In genomic region chr1:58903450-58904298, GRCh38 we compare ENCODE assay signal across 1 cellular context.
TF ChIP-seq lines count a peak whose summit lies in the region.

No MANE protein-coding gene starts in this region.

TF ChIP-seq in K562, 482 proteins besides CTCF, POLR2A, EP300 and RAD21 (continued from another document and continues in another):
- TF ChIP-seq PKNOX1 (IDR thresholded peaks at IDR 0.05), result no peak
- TF ChIP-seq, protein P1, sequence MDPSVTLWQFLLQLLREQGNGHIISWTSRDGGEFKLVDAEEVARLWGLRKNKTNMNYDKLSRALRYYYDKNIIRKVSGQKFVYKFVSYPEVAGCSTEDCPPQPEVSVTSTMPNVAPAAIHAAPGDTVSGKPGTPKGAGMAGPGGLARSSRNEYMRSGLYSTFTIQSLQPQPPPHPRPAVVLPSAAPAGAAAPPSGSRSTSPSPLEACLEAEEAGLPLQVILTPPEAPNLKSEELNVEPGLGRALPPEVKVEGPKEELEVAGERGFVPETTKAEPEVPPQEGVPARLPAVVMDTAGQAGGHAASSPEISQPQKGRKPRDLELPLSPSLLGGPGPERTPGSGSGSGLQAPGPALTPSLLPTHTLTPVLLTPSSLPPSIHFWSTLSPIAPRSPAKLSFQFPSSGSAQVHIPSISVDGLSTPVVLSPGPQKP (CRISPR knock-in tag; IDR thresholded peaks at IDR 0.05), result no peak
- peak; percentile 56; the same call in 1 of the 2 replicates for TF ChIP-seq PHF8 (IDR thresholded peaks at IDR 0.05; ENCODE audit: borderline replicate concordance, low read length)
- peak; percentile 35 for TF ChIP-seq FIP1L1 (IDR thresholded peaks at IDR 0.05; ENCODE audit: low read depth, low read length, poor library complexity, severe bottlenecking)
- TF ChIP-seq ATF1 (CRISPR knock-in tag; IDR thresholded peaks at IDR 0.05), result no peak
- TF ChIP-seq ATF1 (tag; IDR thresholded peaks at IDR 0.05), result peak; percentile 43
- TF ChIP-seq CXXC5 (CRISPR knock-in tag; IDR thresholded peaks at IDR 0.05), result peak; percentile 74
- no peak for TF ChIP-seq BRF1 (IDR thresholded peaks at IDR 0.05; ENCODE audit: borderline replicate concordance, extremely low read depth, insufficient read length)
- peak; percentile 69 for TF ChIP-seq SMAD4 (CRISPR knock-in tag; conservative IDR thresholded peaks at IDR 0.05)
- TF ChIP-seq RBFOX2 (IDR thresholded peaks at IDR 0.05; ENCODE audit: low read depth, low read length), result peak; percentile 82
- TF ChIP-seq EP400 (IDR thresholded peaks at IDR 0.05), result peak; percentile 36; the same call in 1 of the 2 replicates
- TF ChIP-seq E4F1 (CRISPR knock-in tag; IDR thresholded peaks at IDR 0.05; ENCODE audit: borderline replicate concordance), result no peak
- TF ChIP-seq TBP (optimal IDR thresholded peaks at IDR 0.05; ENCODE audit: low read depth, low read length), result peak; percentile 43
- TF ChIP-seq, protein P2, sequence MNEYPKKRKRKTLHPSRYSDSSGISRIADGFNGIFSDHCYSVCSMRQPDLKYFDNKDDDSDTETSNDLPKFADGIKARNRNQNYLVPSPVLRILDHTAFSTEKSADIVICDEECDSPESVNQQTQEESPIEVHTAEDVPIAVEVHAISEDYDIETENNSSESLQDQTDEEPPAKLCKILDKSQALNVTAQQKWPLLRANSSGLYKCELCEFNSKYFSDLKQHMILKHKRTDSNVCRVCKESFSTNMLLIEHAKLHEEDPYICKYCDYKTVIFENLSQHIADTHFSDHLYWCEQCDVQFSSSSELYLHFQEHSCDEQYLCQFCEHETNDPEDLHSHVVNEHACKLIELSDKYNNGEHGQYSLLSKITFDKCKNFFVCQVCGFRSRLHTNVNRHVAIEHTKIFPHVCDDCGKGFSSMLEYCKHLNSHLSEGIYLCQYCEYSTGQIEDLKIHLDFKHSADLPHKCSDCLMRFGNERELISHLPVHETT (CRISPR knock-in tag; conservative IDR thresholded peaks at IDR 0.05 in 1 of 2, IDR thresholded peaks at IDR 0.05 in 1 of 2), result peak in 1 of 2 experiments; percentile 41; a peak in 1 of 4 replicates
- 0 out of 2 replicates have a peak, but pooled peaks have one; percentile 67 for TF ChIP-seq ZNF592 (IDR thresholded peaks at IDR 0.05)
- TF ChIP-seq ATF7 (IDR thresholded peaks at IDR 0.05), result 0 out of 2 replicates have a peak, but pooled peaks have one; percentile 9
- peak; percentile 77; the same call in 1 of the 2 replicates for TF ChIP-seq E2F3 (CRISPR knock-in tag; IDR thresholded peaks at IDR 0.05)
- TF ChIP-seq CCNT2 (IDR thresholded peaks at IDR 0.05; ENCODE audit: borderline replicate concordance, extremely low read depth, insufficient read length, low read depth, low read length), result peak; percentile 48
- no peak for TF ChIP-seq SP1 (CRISPR knock-in tag; IDR thresholded peaks at IDR 0.05)
- TF ChIP-seq, protein P3, sequence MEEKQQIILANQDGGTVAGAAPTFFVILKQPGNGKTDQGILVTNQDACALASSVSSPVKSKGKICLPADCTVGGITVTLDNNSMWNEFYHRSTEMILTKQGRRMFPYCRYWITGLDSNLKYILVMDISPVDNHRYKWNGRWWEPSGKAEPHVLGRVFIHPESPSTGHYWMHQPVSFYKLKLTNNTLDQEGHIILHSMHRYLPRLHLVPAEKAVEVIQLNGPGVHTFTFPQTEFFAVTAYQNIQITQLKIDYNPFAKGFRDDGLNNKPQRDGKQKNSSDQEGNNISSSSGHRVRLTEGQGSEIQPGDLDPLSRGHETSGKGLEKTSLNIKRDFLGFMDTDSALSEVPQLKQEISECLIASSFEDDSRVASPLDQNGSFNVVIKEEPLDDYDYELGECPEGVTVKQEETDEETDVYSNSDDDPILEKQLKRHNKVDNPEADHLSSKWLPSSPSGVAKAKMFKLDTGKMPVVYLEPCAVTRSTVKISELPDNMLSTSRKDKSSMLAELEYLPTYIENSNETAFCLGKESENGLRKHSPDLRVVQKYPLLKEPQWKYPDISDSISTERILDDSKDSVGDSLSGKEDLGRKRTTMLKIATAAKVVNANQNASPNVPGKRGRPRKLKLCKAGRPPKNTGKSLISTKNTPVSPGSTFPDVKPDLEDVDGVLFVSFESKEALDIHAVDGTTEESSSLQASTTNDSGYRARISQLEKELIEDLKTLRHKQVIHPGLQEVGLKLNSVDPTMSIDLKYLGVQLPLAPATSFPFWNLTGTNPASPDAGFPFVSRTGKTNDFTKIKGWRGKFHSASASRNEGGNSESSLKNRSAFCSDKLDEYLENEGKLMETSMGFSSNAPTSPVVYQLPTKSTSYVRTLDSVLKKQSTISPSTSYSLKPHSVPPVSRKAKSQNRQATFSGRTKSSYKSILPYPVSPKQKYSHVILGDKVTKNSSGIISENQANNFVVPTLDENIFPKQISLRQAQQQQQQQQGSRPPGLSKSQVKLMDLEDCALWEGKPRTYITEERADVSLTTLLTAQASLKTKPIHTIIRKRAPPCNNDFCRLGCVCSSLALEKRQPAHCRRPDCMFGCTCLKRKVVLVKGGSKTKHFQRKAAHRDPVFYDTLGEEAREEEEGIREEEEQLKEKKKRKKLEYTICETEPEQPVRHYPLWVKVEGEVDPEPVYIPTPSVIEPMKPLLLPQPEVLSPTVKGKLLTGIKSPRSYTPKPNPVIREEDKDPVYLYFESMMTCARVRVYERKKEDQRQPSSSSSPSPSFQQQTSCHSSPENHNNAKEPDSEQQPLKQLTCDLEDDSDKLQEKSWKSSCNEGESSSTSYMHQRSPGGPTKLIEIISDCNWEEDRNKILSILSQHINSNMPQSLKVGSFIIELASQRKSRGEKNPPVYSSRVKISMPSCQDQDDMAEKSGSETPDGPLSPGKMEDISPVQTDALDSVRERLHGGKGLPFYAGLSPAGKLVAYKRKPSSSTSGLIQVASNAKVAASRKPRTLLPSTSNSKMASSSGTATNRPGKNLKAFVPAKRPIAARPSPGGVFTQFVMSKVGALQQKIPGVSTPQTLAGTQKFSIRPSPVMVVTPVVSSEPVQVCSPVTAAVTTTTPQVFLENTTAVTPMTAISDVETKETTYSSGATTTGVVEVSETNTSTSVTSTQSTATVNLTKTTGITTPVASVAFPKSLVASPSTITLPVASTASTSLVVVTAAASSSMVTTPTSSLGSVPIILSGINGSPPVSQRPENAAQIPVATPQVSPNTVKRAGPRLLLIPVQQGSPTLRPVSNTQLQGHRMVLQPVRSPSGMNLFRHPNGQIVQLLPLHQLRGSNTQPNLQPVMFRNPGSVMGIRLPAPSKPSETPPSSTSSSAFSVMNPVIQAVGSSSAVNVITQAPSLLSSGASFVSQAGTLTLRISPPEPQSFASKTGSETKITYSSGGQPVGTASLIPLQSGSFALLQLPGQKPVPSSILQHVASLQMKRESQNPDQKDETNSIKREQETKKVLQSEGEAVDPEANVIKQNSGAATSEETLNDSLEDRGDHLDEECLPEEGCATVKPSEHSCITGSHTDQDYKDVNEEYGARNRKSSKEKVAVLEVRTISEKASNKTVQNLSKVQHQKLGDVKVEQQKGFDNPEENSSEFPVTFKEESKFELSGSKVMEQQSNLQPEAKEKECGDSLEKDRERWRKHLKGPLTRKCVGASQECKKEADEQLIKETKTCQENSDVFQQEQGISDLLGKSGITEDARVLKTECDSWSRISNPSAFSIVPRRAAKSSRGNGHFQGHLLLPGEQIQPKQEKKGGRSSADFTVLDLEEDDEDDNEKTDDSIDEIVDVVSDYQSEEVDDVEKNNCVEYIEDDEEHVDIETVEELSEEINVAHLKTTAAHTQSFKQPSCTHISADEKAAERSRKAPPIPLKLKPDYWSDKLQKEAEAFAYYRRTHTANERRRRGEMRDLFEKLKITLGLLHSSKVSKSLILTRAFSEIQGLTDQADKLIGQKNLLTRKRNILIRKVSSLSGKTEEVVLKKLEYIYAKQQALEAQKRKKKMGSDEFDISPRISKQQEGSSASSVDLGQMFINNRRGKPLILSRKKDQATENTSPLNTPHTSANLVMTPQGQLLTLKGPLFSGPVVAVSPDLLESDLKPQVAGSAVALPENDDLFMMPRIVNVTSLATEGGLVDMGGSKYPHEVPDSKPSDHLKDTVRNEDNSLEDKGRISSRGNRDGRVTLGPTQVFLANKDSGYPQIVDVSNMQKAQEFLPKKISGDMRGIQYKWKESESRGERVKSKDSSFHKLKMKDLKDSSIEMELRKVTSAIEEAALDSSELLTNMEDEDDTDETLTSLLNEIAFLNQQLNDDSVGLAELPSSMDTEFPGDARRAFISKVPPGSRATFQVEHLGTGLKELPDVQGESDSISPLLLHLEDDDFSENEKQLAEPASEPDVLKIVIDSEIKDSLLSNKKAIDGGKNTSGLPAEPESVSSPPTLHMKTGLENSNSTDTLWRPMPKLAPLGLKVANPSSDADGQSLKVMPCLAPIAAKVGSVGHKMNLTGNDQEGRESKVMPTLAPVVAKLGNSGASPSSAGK (IDR thresholded peaks at IDR 0.05), result peak; percentile 41
- TF ChIP-seq E2F6 (IDR thresholded peaks at IDR 0.05; ENCODE audit: borderline replicate concordance in 1 of 2, extremely low read depth in 1 of 2, insufficient read depth in 1 of 2, insufficient read length in 1 of 2, low read depth in 1 of 2, low read length in 1 of 2, poor library complexity in 1 of 2, severe bottlenecking in 1 of 2), result peak; percentile 48 to 90
- peak; percentile 51; the same call in 1 of the 2 replicates for TF ChIP-seq ZNF175 (CRISPR knock-in tag; IDR thresholded peaks at IDR 0.05; ENCODE audit: low read depth)
- no peak for TF ChIP-seq NR2C2 (CRISPR knock-in tag; IDR thresholded peaks at IDR 0.05)
- TF ChIP-seq NR2C2 (tag; IDR thresholded peaks at IDR 0.05), result peak; percentile 44; the same call in 1 of the 2 replicates
- TF ChIP-seq ZBTB33 (CRISPR knock-in tag; IDR thresholded peaks at IDR 0.05), result peak; percentile 84
